Comparison of ENCODE assay signal across 1 cellular context in genomic region chr5:141101059-141101458, GRCh38.
TF ChIP-seq lines count a peak whose summit lies in the region.

No MANE protein-coding gene starts in this region.

TF ChIP-seq in WTC11, 78 proteins besides CTCF, POLR2A, EP300 and RAD21:
- TF ChIP-seq ZNF532 (CRISPR knock-in tag; IDR thresholded peaks at IDR 0.05; ENCODE audit: borderline replicate concordance) (no peak), ATF3 (CRISPR knock-in tag; conservative IDR thresholded peaks at IDR 0.05) (no peak), GABPB1 (CRISPR knock-in tag; IDR thresholded peaks at IDR 0.05) (no peak), ZNF671 (CRISPR knock-in tag; IDR thresholded peaks at IDR 0.05) (no peak), FOXP1 (CRISPR knock-in tag; IDR thresholded peaks at IDR 0.05; ENCODE audit: borderline replicate concordance) (no peak), OVOL2 (CRISPR knock-in tag; IDR thresholded peaks at IDR 0.05; ENCODE audit: borderline replicate concordance) (no peak), FOXK1 (CRISPR knock-in tag; IDR thresholded peaks at IDR 0.05) (no peak), ZNF425 (CRISPR knock-in tag; conservative IDR thresholded peaks at IDR 0.05) (no peak), SOX15 (CRISPR knock-in tag; IDR thresholded peaks at IDR 0.05) (no peak), STAT6 (CRISPR knock-in tag; conservative IDR thresholded peaks at IDR 0.05; ENCODE audit: low read depth) (no peak), CREM (CRISPR knock-in tag; IDR thresholded peaks at IDR 0.05) (no peak), MLX (CRISPR knock-in tag; IDR thresholded peaks at IDR 0.05) (no peak), ARID4B (CRISPR knock-in tag; IDR thresholded peaks at IDR 0.05; ENCODE audit: borderline replicate concordance) (no peak), ZNF232 (CRISPR knock-in tag; IDR thresholded peaks at IDR 0.05) (no peak), ZBTB43 (CRISPR knock-in tag; IDR thresholded peaks at IDR 0.05) (no peak), JAZF1 (CRISPR knock-in tag; IDR thresholded peaks at IDR 0.05) (no peak)
